In genomic region chr2:27060323-27060722, GRCh38 we compare ENCODE assay signal across 1 cellular context.
TF ChIP-seq lines count a peak whose summit lies in the region.

No MANE protein-coding gene starts in this region.

TF ChIP-seq in GM12878, 131 proteins besides CTCF, POLR2A, EP300 and RAD21:
- TF ChIP-seq DPF2 (IDR thresholded peaks at IDR 0.05): no peak
- no peak for TF ChIP-seq KLF5 (IDR thresholded peaks at IDR 0.05; ENCODE audit: partially characterized antibody)
- no peak for TF ChIP-seq EGR1 (IDR thresholded peaks at IDR 0.05; ENCODE audit: borderline replicate concordance in 1 of 2, low read depth in 2 of 2, low read length in 2 of 2)
- no peak for TF ChIP-seq ASH2L (IDR thresholded peaks at IDR 0.05; ENCODE audit: borderline replicate concordance, low read depth)
